Comparison of ENCODE assay signal across 6 cellular contexts in genomic region chr4:675036-675804, GRCh38. TPM values are rescaled to one million over a fixed set of nuclear protein-coding genes. Genes with fewer than 3 reads are reported as not detected.
DNase-seq lines count a peak whose midpoint lies in the region; ATAC-seq and TF ChIP-seq lines count a peak whose summit lies in the region.

No MANE protein-coding gene starts in this region.

- peak overlapping the region; percentile 97 for H3K27ac ChIP-seq in OCI-LY1 (ENCODE audit: low read depth, low read length, poor library complexity, severe bottlenecking)
- peak overlapping the region; percentile 95 for H3K27ac ChIP-seq in substantia nigra (ENCODE audit: low read depth, low read length, poor library complexity, severe bottlenecking)

- H3K4me3 ChIP-seq in OCI-LY1 (ENCODE audit: low read depth, low read length, poor library complexity, severe bottlenecking) (peak overlapping the region; percentile 79), fibroblast of villous mesenchyme (ENCODE audit: low read depth, low read length) (peak overlapping the region; percentile 84)

- no peaks in the 10 kb centered on the region for H3K9me3 ChIP-seq in OCI-LY1 (ENCODE audit: low read length)

- H3F3A ChIP-seq in OCI-LY1 (ENCODE audit: insufficient read depth, low read length), result no peaks in the 10 kb centered on the region; the same call in 1 of the 2 replicates

- ATAC-seq in GM19035 (IDR thresholded peaks at IDR 0.05; ENCODE audit: unreplicated experiment), result peak; percentile 4
- no peak for ATAC-seq in GM21381 (IDR thresholded peaks at IDR 0.05; ENCODE audit: unreplicated experiment)

- peaks cover 19% of the 10 kb centered on the region for H3K36me3 ChIP-seq in OCI-LY1 (ENCODE audit: insufficient read depth, low read length)

- no peak for DNase-seq in fibroblast of villous mesenchyme (ENCODE audit: low read depth)
- peak in 4 of 49 donors; percentile 42 to 57 (median 52) for DNase-seq in substantia nigra (lab: John Stamatoyannopoulos, UW)
- no peak for DNase-seq in NCI-H446 (lab: John Stamatoyannopoulos, UW)

- peak overlapping the region; percentile 88 for H3K9ac ChIP-seq in OCI-LY1 (ENCODE audit: low read length)

- peaks cover 48% of the 10 kb centered on the region for H3K4me1 ChIP-seq in OCI-LY1 (ENCODE audit: insufficient read depth, low read length, severe bottlenecking)

- no peaks in the 10 kb centered on the region for H3K27me3 ChIP-seq in OCI-LY1 (ENCODE audit: insufficient read depth, low read length)

- no peaks in the 10 kb centered on the region for H3K9me2 ChIP-seq in OCI-LY1 (ENCODE audit: low read depth, low read length)

- H3K4me2 ChIP-seq in OCI-LY1 (ENCODE audit: low read length), result peak overlapping the region; percentile 89

- TF ChIP-seq CTCF in OCI-LY1 (IDR thresholded peaks at IDR 0.05; ENCODE audit: low read length) (no peak), fibroblast of villous mesenchyme (IDR thresholded peaks at IDR 0.05; ENCODE audit: insufficient read depth, low read depth, low read length) (no peak)

- H4K20me1 ChIP-seq in OCI-LY1 (ENCODE audit: insufficient read depth, low read length), result no peaks in the 10 kb centered on the region

- H3K79me2 ChIP-seq in OCI-LY1 (ENCODE audit: insufficient read depth, low read length), result no peaks in the 10 kb centered on the region

- H2AFZ ChIP-seq in OCI-LY1 (ENCODE audit: low read length), result no peak overlapping the region

RNA-seq across cellular contexts. Expression of gene MYL5, which starts 0.9 kb away (rescaled TPM):
- 9.1 and 14.2 TPM in 2 replicates for total RNA-seq in fibroblast of villous mesenchyme

RNA-seq across cellular contexts. Expression of gene ATP5ME, which starts 1.1 kb away (rescaled TPM):
- 72.5 and 106 TPM in 2 replicates for total RNA-seq in fibroblast of villous mesenchyme

RNA-seq across cellular contexts. Expression of gene SLC49A3, which starts 13.7 kb away (rescaled TPM):
- 3.9 and 7.1 TPM in 2 replicates for total RNA-seq in fibroblast of villous mesenchyme

RNA-seq across cellular contexts. Expression of gene PCGF3, which starts 30.4 kb away (rescaled TPM):
- total RNA-seq in fibroblast of villous mesenchyme, result 36.7 and 40.6 TPM in 2 replicates

RNA-seq across cellular contexts. Expression of gene PDE6B, which starts 49.8 kb away (rescaled TPM):
- under 0.01 TPM in 1 of 2 replicates, not detected in the other for total RNA-seq in fibroblast of villous mesenchyme
